28 cellular contexts compared by ENCODE assay signal in genomic region chr6:13922750-13923149, GRCh38. TPM values are rescaled to one million over a fixed set of nuclear protein-coding genes. Genes with fewer than 3 reads are reported as not detected.
"Had no signal": no experiment of that assay in that cellular context is flagged by ENCODE, and none has a peak within 500 bp of the region (broad histone marks: within the 10 kb centered on the region; RNA-seq: fewer than 3 reads in every experiment).

No MANE protein-coding gene starts in this region.

- H3K36me3 ChIP-seq: gastroesophageal sphincter, heart left ventricle, neutrophil, right lobe of liver, thoracic aorta, tibial nerve, upper lobe of left lung had no signal

- H3K36me3 Mint-ChIP-seq: memory B cell; natural killer cell; stimulated activated naive B cell treated with anti-CD40 and anti-IgM and Interleukin-4, amounts not matched to agents 10 μg/mL and 1 μg/mL and 100 μg/mL, for 72 hours had no signal

- H3K9me3 ChIP-seq: gastroesophageal sphincter, heart left ventricle, neutrophil, right lobe of liver, thoracic aorta, tibial nerve, upper lobe of left lung had no signal

- H3K27ac ChIP-seq: epithelial cell of prostate, foreskin keratinocyte, gastroesophageal sphincter, heart left ventricle, hepatocyte, neutrophil, right lobe of liver, thoracic aorta, tibial nerve, upper lobe of left lung had no signal

- H3K9me3 Mint-ChIP-seq: dendritic cell treated with granulocyte-macrophage colony-stimulating factor and Interleukin-4, amounts not matched to agents 40 ng/mL and 50 ng/mL, for 4 days; endodermal cell; natural killer cell; stimulated activated naive B cell treated with anti-CD40 and anti-IgM and Interleukin-4, amounts not matched to agents 10 μg/mL and 1 μg/mL and 100 μg/mL, for 72 hours; stimulated activated naive CD8-positive, alpha-beta T cell treated with anti-CD3 and anti-CD28 coated beads, Interleukin-15, Interleukin-2, amounts not matched to agents 100 ng/mL and 50 ng/mL, for 24 hours had no signal

- H2AFZ ChIP-seq: hepatocyte had no signal

- H3K4me3 Mint-ChIP-seq: dendritic cell treated with granulocyte-macrophage colony-stimulating factor and Interleukin-4, amounts not matched to agents 40 ng/mL and 50 ng/mL, for 4 days; endodermal cell; memory B cell; stimulated activated naive B cell treated with anti-CD40 and anti-IgM and Interleukin-4, amounts not matched to agents 10 μg/mL and 1 μg/mL and 100 μg/mL, for 72 hours; stimulated activated naive CD8-positive, alpha-beta T cell treated with anti-CD3 and anti-CD28 coated beads, Interleukin-15, Interleukin-2, amounts not matched to agents 100 ng/mL and 50 ng/mL, for 24 hours had no signal

- H3K4me2 ChIP-seq: hepatocyte had no signal

- ATAC-seq: esophagus mucosa; foreskin keratinocyte; gastroesophageal sphincter; heart left ventricle; left lobe of liver; natural killer cell; right lobe of liver; stimulated activated naive B cell treated with anti-CD40 and anti-IgM and Interleukin-4, amounts not matched to agents 10 μg/mL and 1 μg/mL and 100 μg/mL, for 72 hours had no signal

- H3K79me2 ChIP-seq: hepatocyte, parathyroid adenoma had no signal

- H3K4me3 ChIP-seq: gastroesophageal sphincter, heart left ventricle, hepatocyte, lung, right lobe of liver, thoracic aorta, tibial nerve, upper lobe of left lung had no signal

- DNase-seq: effector CD8-positive, alpha-beta T cell; endodermal cell; foreskin keratinocyte; heart left ventricle; kidney; natural killer cell; right lobe of liver; small intestine; stimulated activated CD4-positive, alpha-beta T cell treated with anti-CD3 and anti-CD28 coated beads, Interleukin-15, amount 100 ng/mL, for 24 hours; stimulated activated CD4-positive, alpha-beta T cell treated with anti-CD3 and anti-CD28 coated beads, Interleukin-2, amount 100 ng/mL, for 48 hours; stimulated activated naive B cell treated with anti-CD40 and anti-IgM and Interleukin-4, amounts not matched to agents 10 μg/mL and 1 μg/mL and 100 μg/mL, for 72 hours; upper lobe of left lung had no signal

- H3K27ac Mint-ChIP-seq: dendritic cell treated with granulocyte-macrophage colony-stimulating factor and Interleukin-4, amounts not matched to agents 40 ng/mL and 50 ng/mL, for 4 days; endodermal cell; memory B cell; natural killer cell; progenitor cell of endocrine pancreas; stimulated activated naive B cell treated with anti-CD40 and anti-IgM and Interleukin-4, amounts not matched to agents 10 μg/mL and 1 μg/mL and 100 μg/mL, for 72 hours; stimulated activated naive CD8-positive, alpha-beta T cell treated with anti-CD3 and anti-CD28 coated beads, Interleukin-15, Interleukin-2, amounts not matched to agents 100 ng/mL and 50 ng/mL, for 24 hours had no signal

- H3K9ac ChIP-seq: parathyroid adenoma had no signal

RNA-seq across cellular contexts. Expression of gene RNF182, which starts 2.0 kb away (rescaled TPM):
- total RNA-seq: mononuclear cell, natural killer cell, right lobe of liver, thoracic aorta had no signal
- polyA plus RNA-seq: hepatocyte, liver had no signal
